ENCODE assay signal across 25 cellular contexts in genomic region chr10:95359466-95359865, GRCh38.
"Had no signal": no experiment of that assay in that cellular context is flagged by ENCODE, and none has a peak within 500 bp of the region (broad histone marks: within the 10 kb centered on the region; RNA-seq: fewer than 3 reads in every experiment).

No MANE protein-coding gene starts in this region.

- H3K36me3 ChIP-seq: neutrophil, ovary, prostate gland, WERI-Rb-1 had no signal

- H3K27ac ChIP-seq: neutrophil, ovary, prostate gland, skin epidermis, vagina, WERI-Rb-1 had no signal

- H3K4me3 Mint-ChIP-seq: activated CD8-positive, alpha-beta T cell treated with anti-CD3 and anti-CD28 coated beads, Interleukin-2, amount 10 ng/mL, durations not matched to agents 7 days and 5 days; activated naive CD4-positive, alpha-beta T cell treated with anti-CD3 and anti-CD28 coated beads, Interleukin-2, amount 50 U/mL, for 24 hours; activated T-helper 1 cell treated with anti-CD3 and anti-CD28 coated beads, Interleukin-12 subunit alpha, Interleukin-12 subunit beta, Interleukin-2, Interleukin-4 antibody, amounts not matched to agents 30 ng/mL and 10 ng/mL and 1 ng/mL, durations not matched to agents 14 hours and 24 hours and 36 hours; central memory CD8-positive, alpha-beta T cell; nephron; stimulated activated effector memory CD8-positive, alpha-beta T cell treated with anti-CD3 and anti-CD28 coated beads, Interleukin-12 subunit alpha, Interleukin-12 subunit beta, amount 100 ng/mL, for 72 hours; stimulated activated naive CD8-positive, alpha-beta T cell treated with anti-CD3 and anti-CD28 coated beads, Interleukin-15, amount 100 ng/mL, for 72 hours; T-helper 2 cell treated with Interferon-gamma antibody and Interleukin-4, amounts not matched to agents 5 μg/mL and 100 μg/mL, for 36 hours; type B pancreatic cell had no signal

- H3K4me1 Mint-ChIP-seq: activated naive CD4-positive, alpha-beta T cell treated with anti-CD3 and anti-CD28 coated beads, Interleukin-2, amount 50 U/mL, for 24 hours; central memory CD8-positive, alpha-beta T cell; nephron; stimulated activated effector memory CD8-positive, alpha-beta T cell treated with anti-CD3 and anti-CD28 coated beads, Interleukin-12 subunit alpha, Interleukin-12 subunit beta, amount 100 ng/mL, for 72 hours; stimulated activated naive CD8-positive, alpha-beta T cell treated with anti-CD3 and anti-CD28 coated beads, Interleukin-15, amount 100 ng/mL, for 72 hours had no signal

- ATAC-seq: activated CD8-positive, alpha-beta T cell treated with anti-CD3 and anti-CD28 coated beads, Interleukin-2, amount 10 ng/mL, durations not matched to agents 7 days and 5 days; esophagus mucosa; stimulated activated effector memory CD8-positive, alpha-beta T cell treated with anti-CD3 and anti-CD28 coated beads, Interleukin-12 subunit alpha, Interleukin-12 subunit beta, amount 100 ng/mL, for 72 hours; stimulated activated naive CD8-positive, alpha-beta T cell treated with anti-CD3 and anti-CD28 coated beads, Interleukin-15, amount 100 ng/mL, for 72 hours had no signal

- H3K27ac Mint-ChIP-seq: activated CD8-positive, alpha-beta T cell treated with anti-CD3 and anti-CD28 coated beads, Interleukin-2, amount 10 ng/mL, durations not matched to agents 7 days and 5 days; activated naive CD4-positive, alpha-beta T cell treated with anti-CD3 and anti-CD28 coated beads, Interleukin-2, amount 50 U/mL, for 24 hours; activated T-helper 1 cell treated with anti-CD3 and anti-CD28 coated beads, Interleukin-12 subunit alpha, Interleukin-12 subunit beta, Interleukin-2, Interleukin-4 antibody, amounts not matched to agents 30 ng/mL and 10 ng/mL and 1 ng/mL, durations not matched to agents 14 hours and 24 hours and 36 hours; nephron; stimulated activated effector memory CD8-positive, alpha-beta T cell treated with anti-CD3 and anti-CD28 coated beads, Interleukin-12 subunit alpha, Interleukin-12 subunit beta, amount 100 ng/mL, for 72 hours; T-helper 2 cell treated with Interferon-gamma antibody and Interleukin-4, amounts not matched to agents 5 μg/mL and 100 μg/mL, for 36 hours; type B pancreatic cell had no signal

- H3K9me3 Mint-ChIP-seq: activated naive CD4-positive, alpha-beta T cell treated with anti-CD3 and anti-CD28 coated beads, Interleukin-2, amount 50 U/mL, for 24 hours; activated T-helper 1 cell treated with anti-CD3 and anti-CD28 coated beads, Interleukin-12 subunit alpha, Interleukin-12 subunit beta, Interleukin-2, Interleukin-4 antibody, amounts not matched to agents 30 ng/mL and 10 ng/mL and 1 ng/mL, durations not matched to agents 14 hours and 24 hours and 36 hours; central memory CD8-positive, alpha-beta T cell; nephron; stimulated activated effector memory CD8-positive, alpha-beta T cell treated with anti-CD3 and anti-CD28 coated beads, Interleukin-12 subunit alpha, Interleukin-12 subunit beta, amount 100 ng/mL, for 72 hours; stimulated activated naive CD8-positive, alpha-beta T cell treated with anti-CD3 and anti-CD28 coated beads, Interleukin-15, amount 100 ng/mL, for 72 hours; T-helper 2 cell treated with Interferon-gamma antibody and Interleukin-4, amounts not matched to agents 5 μg/mL and 100 μg/mL, for 36 hours; type B pancreatic cell had no signal

- H3K9me3 ChIP-seq: neutrophil, ovary, prostate gland, vagina had no signal

- H3K4me1 ChIP-seq: prostate gland had no signal

- H3K4me3 ChIP-seq: lung, ovary, prostate gland, skin epidermis, vagina had no signal

- DNase-seq: activated CD4-positive, alpha-beta T cell treated with anti-CD3 and anti-CD28 coated beads, Interleukin-2, amount 50 U/mL, for 1 hour; activated CD4-positive, CD25-positive, alpha-beta regulatory T cell treated with anti-CD3 and anti-CD28 coated beads, Interleukin-2, amount 50 U/mL, for 72 hours; activated CD8-positive, alpha-beta T cell treated with anti-CD3 and anti-CD28 coated beads, Interleukin-2, amount 10 ng/mL, durations not matched to agents 7 days and 5 days; activated gamma-delta T cell; aorta; effector memory CD4-positive, alpha-beta T cell; left colon; ovary; right cardiac atrium; stimulated activated CD4-positive, alpha-beta T cell treated with anti-CD3 and anti-CD28 coated beads, Interleukin-1b, Interleukin-23, amount 100 ng/mL, for 48 hours; stimulated activated naive CD8-positive, alpha-beta T cell treated with anti-CD3 and anti-CD28 coated beads, Interleukin-15, amount 100 ng/mL, for 72 hours; WERI-Rb-1 had no signal

- H3K36me3 Mint-ChIP-seq: activated naive CD4-positive, alpha-beta T cell treated with anti-CD3 and anti-CD28 coated beads, Interleukin-2, amount 50 U/mL, for 24 hours; stimulated activated effector memory CD8-positive, alpha-beta T cell treated with anti-CD3 and anti-CD28 coated beads, Interleukin-12 subunit alpha, Interleukin-12 subunit beta, amount 100 ng/mL, for 72 hours had no signal

- H3K27me3 ChIP-seq: neutrophil, ovary, vagina had no signal
